In the genomic region with DNA sequence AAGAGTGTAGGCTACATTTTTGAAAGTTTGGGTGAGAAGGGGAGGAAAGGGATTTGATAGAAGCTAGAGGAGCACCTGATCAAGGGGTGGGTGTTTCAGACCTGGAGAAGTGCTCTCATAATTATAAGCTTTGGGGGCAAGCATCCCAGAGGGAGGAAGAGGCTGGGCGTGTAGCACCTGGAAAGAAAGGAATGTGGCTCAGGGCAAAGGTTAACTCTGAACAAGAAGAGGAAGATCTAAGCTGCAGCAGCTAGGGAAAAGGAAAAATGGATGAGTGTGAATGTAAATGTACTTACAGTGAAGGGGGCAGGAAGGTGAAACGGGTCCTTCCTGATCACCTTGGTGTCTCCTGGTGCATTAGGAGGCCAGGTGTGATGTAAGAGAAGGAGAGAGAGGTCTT, we compare ENCODE assay signal across 31 cellular contexts. TPM values are rescaled to one million over a fixed set of nuclear protein-coding genes. Genes with fewer than 3 reads are reported as not detected.
A peak's percentile ranks its signal among the peaks of the same experiment; 100 is the strongest.
DNase-seq lines count a peak whose midpoint lies in the region; ATAC-seq, FAIRE-seq and TF ChIP-seq lines count a peak whose summit lies in the region.
"Had no signal": no experiment of that assay in that cellular context is flagged by ENCODE, and none has a peak within 500 bp of the region (broad histone marks: within the 10 kb centered on the region; RNA-seq: fewer than 3 reads in every experiment).

No MANE protein-coding gene starts in this region.

- peak overlapping the region in 1 of 2 experiments; percentile 42; a peak in 2 of 6 replicates for H3K27ac ChIP-seq in A549
- peak overlapping the region; percentile 78; the same call in 1 of the 2 replicates for H3K27ac ChIP-seq in IMR-90 (ENCODE audit: insufficient read depth, low read length)
- H3K27ac ChIP-seq in H1 (ENCODE audit: low read depth, low read length) = no peak overlapping the region
- H3K27ac ChIP-seq in trophoblast cell (ENCODE audit: low read depth, low read length) = peak overlapping the region; percentile 62
- no peak overlapping the region for H3K27ac ChIP-seq in ovary
- H3K27ac ChIP-seq: KMS-11, RWPE1 had no signal

- H4K8ac ChIP-seq in IMR-90 (ENCODE audit: low read depth in 2 of 2, low read length in 2 of 2) = peak overlapping the region; percentile 51 to 90; a peak in 3 of 4 replicates
- H4K8ac ChIP-seq in H1 (ENCODE audit: extremely low read depth, insufficient read depth, low read length) = no peak overlapping the region
- H4K8ac ChIP-seq in trophoblast cell (ENCODE audit: low read depth, low read length) = no peak overlapping the region

- TF ChIP-seq RAD21 in A549 (conservative IDR thresholded peaks at IDR 0.05 in 1 of 2, IDR thresholded peaks at IDR 0.05 in 1 of 2) (no peak), IMR-90 (IDR thresholded peaks at IDR 0.05; ENCODE audit: low read length) (no peak), H1 (IDR thresholded peaks at IDR 0.05 in 1 of 2, conservative IDR thresholded peaks at IDR 0.05 in 1 of 2; ENCODE audit: low read depth in 2 of 2, low read length in 2 of 2) (no peak)

- peaks cover 4% of the 10 kb centered on the region; the same call in 1 of the 2 replicates for H3K9me3 Mint-ChIP-seq in WTC11
- H3K9me3 Mint-ChIP-seq: CD4-positive, alpha-beta memory T cell; IgD-negative memory B cell had no signal

- H3K4me3 Mint-ChIP-seq in WTC11 = no peak overlapping the region
- H3K4me3 Mint-ChIP-seq: CD4-positive, alpha-beta memory T cell; IgD-negative memory B cell had no signal

- H3K79me1 ChIP-seq in IMR-90 (ENCODE audit: low read depth in 1 of 2, low read length in 2 of 2) = peaks cover 0 to 12% of the 10 kb centered on the region in 2 experiments; a peak in 1 of 4 replicates
- no peaks in the 10 kb centered on the region for H3K79me1 ChIP-seq in H1 (ENCODE audit: low read depth, low read length)
- peaks cover 25% of the 10 kb centered on the region for H3K79me1 ChIP-seq in trophoblast cell (ENCODE audit: low read length)

- TF ChIP-seq CTCF in A549 (IDR thresholded peaks at IDR 0.05) = no peak
- TF ChIP-seq CTCF in IMR-90 (conservative IDR thresholded peaks at IDR 0.05; ENCODE audit: low read depth, low read length) = no peak
- no peak for TF ChIP-seq CTCF in H1 (IDR thresholded peaks at IDR 0.05; ENCODE audit: control extremely low read depth in 1 of 3, insufficient read depth in 1 of 3, low read depth in 1 of 3, low read length in 3 of 3)
- no peak for TF ChIP-seq CTCF in WTC11 (IDR thresholded peaks at IDR 0.05)
- TF ChIP-seq CTCF in ovary (IDR thresholded peaks at IDR 0.05) = no peak

- CTCF ChIA-PET in A549 (lab: Yijun Ruan, JAX) (interaction anchor here (0.7 to 3.3 kb wide), 7 partner anchors 9 to 555 kb away, joined by 3 to 18 read pairs (median 3); no protein-coding TSS in a partner anchor), IMR-90 (lab: Yijun Ruan, JAX) (interaction anchor here (0.8 kb wide), 1 partner anchor 40 kb away, joined by 3 read pairs; no protein-coding TSS in a partner anchor), H1 (lab: Charles Lee; ENCODE audit: partially characterized antibody) (interaction anchor here (0.6 to 2.1 kb wide), 6 partner anchors 12 to 946 kb away, joined by 3 to 16 read pairs (median 3); no protein-coding TSS in a partner anchor), WTC11 (lab: Charles Lee) (no interaction called here)

- DNase-seq in A549 (ENCODE audit: low read depth in 1 of 2, low spot score in 1 of 2) = no peak
- DNase-seq in IMR-90 = no peak
- DNase-seq in H1 (ENCODE audit: low read depth in 1 of 2, low spot score in 2 of 2) = no peak
- no peak for DNase-seq in trophoblast cell
- DNase-seq in NCI-H2029 (lab: John Stamatoyannopoulos, UW) = no peak
- DNase-seq in WTC11 (ENCODE audit: low spot score) = no peak
- no peak for DNase-seq in ovary
- DNase-seq: AML-193; CD4-positive, alpha-beta memory T cell; COR-L47; GDM1; GOT3; HCEC 1CT; NCI-H1092 treated with DMSO at 0.1 percent for 48 hours; NCI-H1436; NCI-H187 treated with DMSO at 0.1 percent for 48 hours; NCI-H446 treated with DMSO at 0.1 percent for 48 hours; NCI-H526; NCI-H82; NK-92 treated with Interleukin-12 subunit alpha and Interleukin-12 subunit beta, amount 100 ng/mL, for 24 hours; SIG-M5; SK-N-SH; SW 1271 had no signal

- H2AK5ac ChIP-seq in IMR-90 (ENCODE audit: low read depth, low read length) = peak overlapping the region; percentile 92
- 0 out of 2 replicates have a peak overlapping the region, but pooled peaks have one; percentile 39 for H2AK5ac ChIP-seq in H1 (ENCODE audit: low read depth, low read length)
- peak overlapping the region; percentile 31 for H2AK5ac ChIP-seq in trophoblast cell (ENCODE audit: low read length)

- BruUV-seq in IMR-90 (replicated peaks; lab: Mats Ljungman, UMichigan) = no TSS peak

- TF ChIP-seq EP300 in A549 (IDR thresholded peaks at IDR 0.05) (no peak), H1 (IDR thresholded peaks at IDR 0.05; ENCODE audit: borderline replicate concordance in 1 of 2, low read depth in 2 of 2, low read length in 2 of 2) (no peak), ovary (IDR thresholded peaks at IDR 0.05) (no peak)

- H3K14ac ChIP-seq in IMR-90 (replicated peaks; ENCODE audit: low read depth, low read length) (peak overlapping the region; percentile 84), H1 (ENCODE audit: insufficient read length) (no peak overlapping the region), trophoblast cell (ENCODE audit: low read length) (no peak overlapping the region)

- H3K9me1 ChIP-seq in IMR-90 (ENCODE audit: insufficient read depth, low read length) = peaks cover 23% of the 10 kb centered on the region

- no peaks in the 10 kb centered on the region for H3K36me3 ChIP-seq in IMR-90 (ENCODE audit: control insufficient read depth, insufficient read depth, low read length)
- H3K36me3 ChIP-seq in H1 (ENCODE audit: control insufficient read depth in 2 of 4, insufficient read depth in 4 of 4, low read length in 3 of 4) = no peaks in the 10 kb centered on the region
- H3K36me3 ChIP-seq in trophoblast cell (ENCODE audit: control insufficient read depth in 1 of 2, insufficient read depth in 2 of 2, low read length in 2 of 2) = no peaks in the 10 kb centered on the region
- H3K36me3 ChIP-seq in ovary = no peaks in the 10 kb centered on the region

- FAIRE-seq in A549 (lab: Jason Lieb, UNC) = no peak
- FAIRE-seq in H1 (lab: Jason Lieb, UNC) = no peak
- FAIRE-seq: GM12878 had no signal

- H3K18ac ChIP-seq in IMR-90 (ENCODE audit: low read depth, low read length) (peak overlapping the region; percentile 82), H1 (ENCODE audit: extremely low read depth, low read length) (no peak overlapping the region), trophoblast cell (ENCODE audit: low read length) (no peak overlapping the region)

- H2BK5ac ChIP-seq in IMR-90 (ENCODE audit: low read depth, low read length, poor library complexity, severe bottlenecking) (peak overlapping the region; percentile 78), H1 (ENCODE audit: low read depth, low read length) (no peak overlapping the region; the same call in 1 of the 2 replicates), trophoblast cell (ENCODE audit: low read depth, low read length, poor library complexity) (peak overlapping the region; percentile 49)

- H3K9ac ChIP-seq in IMR-90 (ENCODE audit: low read depth, low read length) (no peak overlapping the region), H1 (replicated peaks in 1 of 4; ENCODE audit: extremely low read depth in 1 of 4, low read depth in 3 of 4, low read length in 3 of 4) (no peak overlapping the region), trophoblast cell (ENCODE audit: low read length) (no peak overlapping the region)
- H3K9ac ChIP-seq: BLaER1 treated with 17β-estradiol and CSF1 and Interleukin-3, amounts not matched to agents 10 nM and 100 nM; KMS-11; SK-N-SH had no signal

- no peak overlapping the region for H4K12ac ChIP-seq in trophoblast cell (ENCODE audit: low read depth, low read length)

- H2BK12ac ChIP-seq in H1 (ENCODE audit: low read depth, low read length) = no peak overlapping the region
- peak overlapping the region; percentile 74 for H2BK12ac ChIP-seq in trophoblast cell (ENCODE audit: low read length)

- H3K27me3 Mint-ChIP-seq in WTC11 (ENCODE audit: low read depth) = no peaks in the 10 kb centered on the region
- H3K27me3 Mint-ChIP-seq: CD4-positive, alpha-beta memory T cell; IgD-negative memory B cell had no signal

- TF ChIP-seq POLR2A in A549 (IDR thresholded peaks at IDR 0.05; ENCODE audit: low read length) (no peak), IMR-90 (IDR thresholded peaks at IDR 0.05; ENCODE audit: low read depth, low read length) (no peak), H1 (IDR thresholded peaks at IDR 0.05; ENCODE audit: control extremely low read depth in 1 of 2, low read depth in 2 of 2, low read length in 2 of 2) (no peak), ovary (IDR thresholded peaks at IDR 0.05) (no peak)

- no peak overlapping the region for H2AK9ac ChIP-seq in IMR-90 (replicated peaks; ENCODE audit: low read depth, low read length, poor library complexity)

- 22% methylated on average over 2 of the region's 2 CpGs for WGBS in A549 (ENCODE audit: missing lambda C conversion rate)
- 89% methylated on average over 1 of the region's 2 CpGs; no CpG with 5 or more reads in 1 of the 2 experiments for WGBS in IMR-90 (ENCODE audit: extremely low coverage in 2 of 2, insufficient read length in 1 of 2), 2 experiments
- WGBS in H1 (ENCODE audit: extremely low coverage in 1 of 2, insufficient coverage in 1 of 2, insufficient read length in 1 of 2, insufficient replicate concordance in 2 of 2, low coverage in 1 of 2, low lambda C conversion rate in 2 of 2, missing lambda C conversion rate in 1 of 2), 2 experiments = 85% methylated on average over 2 of the region's 2 CpGs; no CpG with 5 or more reads in 1 of the 2 experiments
- no CpG with 5 or more reads among the region's 2 CpGs for WGBS in trophoblast cell (ENCODE audit: extremely low coverage, insufficient coverage, insufficient read length)
- WGBS in ovary, 3 donors = 95% methylated on average over 2 of the region's 2 CpGs

- H3K23ac ChIP-seq in IMR-90 (ENCODE audit: low read depth, low read length) (peak overlapping the region; percentile 53; the same call in 1 of the 2 replicates), H1 (ENCODE audit: insufficient read length) (no peak overlapping the region), trophoblast cell (ENCODE audit: low read length) (no peak overlapping the region)

- no peak for ATAC-seq in A549
- no peak for ATAC-seq in IMR-90 (ENCODE audit: low read depth)
- ATAC-seq in WTC11 = no peak
- ATAC-seq: GM12878, Panc1 had no signal

- in situ Hi-C loops in IMR-90 (cut with MboI; ENCODE audit: low sequenced_read_pairs) = no loop called here

- no peak overlapping the region for H3K4me3 ChIP-seq in A549
- H3K4me3 ChIP-seq in IMR-90 (ENCODE audit: insufficient read depth, low read depth, low read length) = no peak overlapping the region
- H3K4me3 ChIP-seq in H1 (ENCODE audit: extremely low read depth in 1 of 4, insufficient read depth in 2 of 4, low read depth in 3 of 4, low read length in 4 of 4) = no peak overlapping the region
- no peak overlapping the region for H3K4me3 ChIP-seq in trophoblast cell (ENCODE audit: low read depth, low read length)
- H3K4me3 ChIP-seq in ovary = no peak overlapping the region
- H3K4me3 ChIP-seq: BLaER1 treated with 17β-estradiol and CSF1 and Interleukin-3, amounts not matched to agents 10 nM and 100 nM; GM12878 had no signal

- H3K27me3 ChIP-seq in IMR-90 (ENCODE audit: control insufficient read depth, insufficient read depth, low read length) = no peaks in the 10 kb centered on the region
- H3K27me3 ChIP-seq in H1 (replicated peaks in 1 of 4; ENCODE audit: control insufficient read depth in 3 of 4, extremely low read depth in 1 of 4, insufficient read depth in 3 of 4, low read length in 3 of 4) = no peaks in the 10 kb centered on the region
- no peaks in the 10 kb centered on the region for H3K27me3 ChIP-seq in trophoblast cell (ENCODE audit: insufficient read depth, low read length)
- H3K27me3 ChIP-seq in ovary = no peaks in the 10 kb centered on the region
- H3K27me3 ChIP-seq: BLaER1 treated with 17β-estradiol and CSF1 and Interleukin-3, amounts not matched to agents 10 nM and 100 nM had no signal

- peak overlapping the region; percentile 98 for H3K4ac ChIP-seq in IMR-90 (ENCODE audit: low read depth, low read length)
- no peak overlapping the region for H3K4ac ChIP-seq in H1 (replicated peaks; ENCODE audit: insufficient read length, low read depth, low read length)
- H3K4ac ChIP-seq in trophoblast cell (ENCODE audit: low read depth, low read length) = no peak overlapping the region

- H2BK20ac ChIP-seq in IMR-90 (ENCODE audit: low read depth, low read length) (peak overlapping the region; percentile 99), H1 (ENCODE audit: low read length) (no peak overlapping the region)

- H3K9me3 ChIP-seq in A549 (no peaks in the 10 kb centered on the region), IMR-90 (ENCODE audit: control insufficient read depth, insufficient read depth, low read length) (no peaks in the 10 kb centered on the region), H1 (ENCODE audit: insufficient read depth in 2 of 2, low read depth in 1 of 2, low read length in 1 of 2) (0 out of 4 replicates have a peak, but pooled peaks cover 0 to 2% of the 10 kb centered on the region in 2 experiments), trophoblast cell (ENCODE audit: insufficient read depth, low read depth, low read length) (no peaks in the 10 kb centered on the region), ovary (no peaks in the 10 kb centered on the region)
- H3K9me3 ChIP-seq: SK-N-SH had no signal

- no peaks in the 10 kb centered on the region for H4K20me1 ChIP-seq in IMR-90 (ENCODE audit: insufficient read depth, low read length)
- H4K20me1 ChIP-seq in H1 (replicated peaks in 1 of 2; ENCODE audit: control insufficient read depth in 1 of 2, insufficient read depth in 2 of 2, low read length in 2 of 2) = no peaks in the 10 kb centered on the region
- H4K20me1 ChIP-seq: BLaER1 treated with 17β-estradiol and CSF1 and Interleukin-3, amounts not matched to agents 10 nM and 100 nM had no signal

- H2AFZ ChIP-seq in IMR-90 (replicated peaks; ENCODE audit: low read length, poor library complexity) = peak overlapping the region; percentile 52
- H2AFZ ChIP-seq in H1 (ENCODE audit: low read length) = no peak overlapping the region
- H2AFZ ChIP-seq in trophoblast cell (ENCODE audit: insufficient read depth, low read length, poor library complexity) = no peak overlapping the region

- H3K36me3 Mint-ChIP-seq in WTC11 = no peaks in the 10 kb centered on the region
- H3K36me3 Mint-ChIP-seq: CD4-positive, alpha-beta memory T cell; IgD-negative memory B cell had no signal

- intact Hi-C loops in IMR-90 (cut with micrococcal nuclease) (loop anchor here (5.0 kb wide), 1 partner anchor 64 kb away; no protein-coding TSS in a partner anchor), ovary (cut with DNase I) (loop anchor here in 1 of 4 donors (5.0 kb wide), 1 partner anchor 74 kb away; no protein-coding TSS in a partner anchor)

- H4K91ac ChIP-seq in IMR-90 (ENCODE audit: insufficient read depth, low read depth, low read length) = peak overlapping the region; percentile 97
- no peak overlapping the region for H4K91ac ChIP-seq in H1 (replicated peaks; ENCODE audit: insufficient read length, low read length)
- H4K91ac ChIP-seq in trophoblast cell (ENCODE audit: low read depth, low read length) = peak overlapping the region; percentile 58

- H3K4me1 ChIP-seq in A549 (peaks cover 31% of the 10 kb centered on the region), IMR-90 (ENCODE audit: control insufficient read depth, insufficient read depth, low read length) (peaks cover 20% of the 10 kb centered on the region), H1 (replicated peaks in 1 of 4; ENCODE audit: control insufficient read depth in 3 of 4, insufficient read depth in 4 of 4, low read length in 3 of 4) (peaks cover 0 to 8% (median 0%) of the 10 kb centered on the region in 4 experiments; a peak in 2 of 7 replicates), trophoblast cell (ENCODE audit: control insufficient read depth in 1 of 2, insufficient read depth in 2 of 2, low read length in 2 of 2) (peaks cover 17 to 19% of the 10 kb centered on the region in 2 experiments), ovary (ENCODE audit: insufficient read depth) (peaks cover 2% of the 10 kb centered on the region)

- peaks cover 5% of the 10 kb centered on the region for H3K4me1 Mint-ChIP-seq in WTC11
- H3K4me1 Mint-ChIP-seq: CD4-positive, alpha-beta memory T cell had no signal

- POLR2A ChIA-PET in A549 (lab: Yijun Ruan, JAX) (no interaction called here), IMR-90 (lab: Charles Lee; ENCODE audit: unreplicated experiment) (no interaction called here), H1 (lab: Charles Lee; ENCODE audit: partially characterized antibody) (no interaction called here), WTC11 (lab: Charles Lee) (no interaction called here)

- no peak overlapping the region for H3K27ac Mint-ChIP-seq in WTC11
- H3K27ac Mint-ChIP-seq: CD4-positive, alpha-beta memory T cell; IgD-negative memory B cell had no signal

- dilution Hi-C loops in IMR-90 (cut with HindIII; ENCODE audit: low sequenced_read_pairs, unreplicated experiment) = no loop called here

- no peaks in the 10 kb centered on the region for H3K23me2 ChIP-seq in H1 (ENCODE audit: low read depth, low read length)

- H2BK120ac ChIP-seq in IMR-90 (ENCODE audit: low read depth, low read length) = peak overlapping the region; percentile 99
- H2BK120ac ChIP-seq in H1 (replicated peaks; ENCODE audit: low read depth, low read length) = no peak overlapping the region
- H2BK120ac ChIP-seq in trophoblast cell (ENCODE audit: insufficient read depth, low read length, poor library complexity) = peak overlapping the region; percentile 55

- peak overlapping the region; percentile 96; the same call in 2 of the 3 replicates for H2BK15ac ChIP-seq in IMR-90 (ENCODE audit: low read depth, low read length)
- no peak overlapping the region for H2BK15ac ChIP-seq in H1 (ENCODE audit: low read length)

- H3K4me2 ChIP-seq in A549 (peak overlapping the region; percentile 23; the same call in 1 of the 3 replicates), IMR-90 (ENCODE audit: low read depth, low read length) (no peak overlapping the region), H1 (ENCODE audit: insufficient read depth in 1 of 2, low read depth in 2 of 2, low read length in 2 of 2) (no peak overlapping the region), trophoblast cell (ENCODE audit: low read length) (no peak overlapping the region)
- H3K4me2 ChIP-seq: KMS-11, SK-N-SH had no signal

- H3K56ac ChIP-seq in IMR-90 (ENCODE audit: extremely low read depth, insufficient read depth, low read length) = no peak overlapping the region
- no peak overlapping the region for H3K56ac ChIP-seq in H1 (replicated peaks; ENCODE audit: insufficient read length, low read depth, low read length)

- no peaks in the 10 kb centered on the region for H3K79me2 ChIP-seq in H1 (ENCODE audit: control insufficient read depth in 1 of 2, insufficient read depth in 2 of 2, low read length in 2 of 2)
- peaks cover 3% of the 10 kb centered on the region for H3K79me2 ChIP-seq in trophoblast cell (ENCODE audit: control insufficient read depth, insufficient read depth, low read length, poor library complexity)

- H4K5ac ChIP-seq in IMR-90 (ENCODE audit: low read depth, low read length) (peak overlapping the region; percentile 68; the same call in 1 of the 2 replicates), H1 (ENCODE audit: insufficient read length, low read depth, low read length) (no peak overlapping the region)

RNA-seq across cellular contexts. Expression of gene ANKRD55, which starts 49.8 kb away (rescaled TPM):
- polyA plus RNA-seq in A549 (2011; rRNA removed) (0.26 and 0.30 TPM in 2 replicates), A549 (2017; fragmentation: RNase III; extraction: RNeasy Plus Mini Kit Qiagen cat#74134 plus additional on column Dnase treatment) (0.05 to 0.12 TPM (median 0.10 TPM) in 3 replicates), IMR-90 (2012; rRNA removed) (not detected in 2 replicates), H1 (2011; rRNA removed) (not detected in 2 replicates), ovary (under 1 TPM; 0.05 to 0.23 TPM)
- polyA plus RNA-seq in A549 (2012; cell fraction: cytosol; rRNA removed) = 0.05 TPM in 2 replicates
- 0.07 TPM in 1 of 2 replicates, not detected in the other for polyA plus RNA-seq in A549 (2012; cell fraction: nucleus; rRNA removed)
- 0.49 TPM in 1 of 2 replicates, not detected in the other for polyA minus RNA-seq in A549 (2011; rRNA and poly(A)+ RNA removed)
- total RNA-seq in IMR-90 (2012; rRNA removed) (0.28 TPM in 1 of 2 replicates, not detected in the other), WTC11 (2021) (not detected in 3 replicates), ovary (under 1 TPM in 1 of 7 donors, not detected in 6; 0.25 TPM)
- 0.13 TPM in 1 of 2 replicates, not detected in the other for polyA plus RNA-seq in IMR-90 (2012; cell fraction: cytosol; rRNA removed)
- not detected in 2 replicates for polyA plus RNA-seq in IMR-90 (2012; cell fraction: nucleus; rRNA removed; ENCODE audit: low replicate concordance)
- total RNA-seq in H1 (2021; fragmentation: NEBNext Ultra II Directional; extraction: Animal tissue kit (Norgen Biotek cat#: 25700)) = not detected in 2 replicates
- not detected for polyA plus RNA-seq in H1 (2011; cell fraction: cytosol; rRNA removed)
- polyA plus RNA-seq in H1 (2011; cell fraction: nucleus; rRNA removed) = not detected
- polyA plus RNA-seq in H1 (2012, experiment 1 of 2) = not detected in 4 replicates
- polyA plus RNA-seq in H1 (2012, experiment 2 of 2) = not detected
- not detected for polyA plus RNA-seq in H1 (2013, experiment 1 of 2)
- polyA plus RNA-seq in H1 (2013, experiment 2 of 2) = not detected
- not detected in 2 replicates for polyA minus RNA-seq in H1 (2011; rRNA and poly(A)+ RNA removed)
- not detected for polyA minus RNA-seq in H1 (2011; cell fraction: cytosol; rRNA and poly(A)+ RNA removed)
- polyA minus RNA-seq in H1 (2011; cell fraction: nucleus; rRNA and poly(A)+ RNA removed) = not detected
- 0.89 and 1.0 TPM in 2 replicates for polyA plus RNA-seq in trophoblast cell (2013)
- total RNA-seq: A172, GM12878 had no signal
- polyA plus RNA-seq: AG04450, SK-N-SH had no signal

Comparison
In these comparisons a context has a peak if more than half of its experiments do, and no peak if none do; other contexts are left out.
1. H3K27ac ChIP-seq: peak in IMR-90 (single experiment) and trophoblast cell (single experiment); none in H1 (single experiment) and ovary (0 of 2).
2. H2AK5ac ChIP-seq: peak in every context shown above with its lines; median percentile 92 in IMR-90; 39 in H1; 31 in trophoblast cell.
3. H4K8ac ChIP-seq: peak in IMR-90 (2 of 2); none in H1 (single experiment) and trophoblast cell (single experiment).